Comparison of ENCODE assay signal across 17 cellular contexts in genomic region chr6:3619201-3619600, GRCh38.
DNase-seq lines count a peak whose midpoint lies in the region; TF ChIP-seq lines count a peak whose summit lies in the region.
"Had no signal": no experiment of that assay in that cellular context is flagged by ENCODE, and none has a peak within 500 bp of the region (broad histone marks: within the 10 kb centered on the region; RNA-seq: fewer than 3 reads in every experiment).

No MANE protein-coding gene starts in this region.

- H3K4me1 ChIP-seq in esophagus muscularis mucosa (no peaks in the 10 kb centered on the region), colonic mucosa (no peaks in the 10 kb centered on the region)
- H3K4me1 ChIP-seq: A549 had no signal

- DNase-seq in NCI-H1105 treated with DMSO at 0.1 percent for 48 hours (lab: John Stamatoyannopoulos, UW) = peak; percentile 2
- DNase-seq in NCI-H1105 (lab: John Stamatoyannopoulos, UW) = no peak
- DNase-seq in D341Med (ENCODE audit: low spot score) = peak; percentile 27
- peak; percentile 50 for DNase-seq in esophagus muscularis mucosa (ENCODE audit: extremely low spot score)
- peak; percentile 9 for DNase-seq in ureter (ENCODE audit: low spot score)
- DNase-seq in colonic mucosa = no peak
- no peak for DNase-seq in activated CD4-positive, CD25-positive, alpha-beta regulatory T cell treated with anti-CD3 and anti-CD28 coated beads, Interleukin-2, amount 50 U/mL, for 72 hours
- DNase-seq: CD4-positive, alpha-beta memory T cell; DMS 273 treated with DMSO at 0.1 percent for 48 hours; DMS53; DND-41; EL; H9 had no signal

- H3K36me3 ChIP-seq in esophagus muscularis mucosa = no peaks in the 10 kb centered on the region
- no peaks in the 10 kb centered on the region for H3K36me3 ChIP-seq in colonic mucosa
- H3K36me3 ChIP-seq: BLaER1 had no signal

- H3K27me3 ChIP-seq in esophagus muscularis mucosa (no peaks in the 10 kb centered on the region), colonic mucosa (no peaks in the 10 kb centered on the region)
- H3K27me3 ChIP-seq: BLaER1 had no signal

- H3K4me3 ChIP-seq in esophagus muscularis mucosa (no peak overlapping the region), colonic mucosa (no peak overlapping the region)
- H3K4me3 ChIP-seq: A549, BLaER1, GM12878 had no signal

- no peak for TF ChIP-seq POLR2A in esophagus muscularis mucosa (IDR thresholded peaks at IDR 0.05; ENCODE audit: low read depth)

- intact Hi-C loops in esophagus muscularis mucosa (cut with DNase I) = loop anchor here (10.0 kb wide), 1 partner anchor 334 kb away; no protein-coding TSS in a partner anchor
- intact Hi-C loops in colonic mucosa (cut with DNase I) = no loop called here

- WGBS in esophagus muscularis mucosa = 80% methylated on average over 7 of the region's 7 CpGs

- H3K9me3 ChIP-seq in esophagus muscularis mucosa = no peaks in the 10 kb centered on the region
- no peaks in the 10 kb centered on the region for H3K9me3 ChIP-seq in colonic mucosa
- H3K9me3 ChIP-seq: A549, BLaER1 had no signal

- TF ChIP-seq CTCF in esophagus muscularis mucosa (IDR thresholded peaks at IDR 0.05) (no peak), colonic mucosa (IDR thresholded peaks at IDR 0.05) (no peak)

- H3K27ac ChIP-seq in esophagus muscularis mucosa (replicated peaks in 1 of 4) (no peak overlapping the region), colonic mucosa (no peak overlapping the region)
- H3K27ac ChIP-seq: 22Rv1, A549, BLaER1 had no signal

- no peak overlapping the region for H3K9ac ChIP-seq in colonic mucosa (ENCODE audit: low read depth in 2 of 2, low read length in 2 of 2)
- H3K9ac ChIP-seq: BLaER1 had no signal

- no peak for TF ChIP-seq EP300 in esophagus muscularis mucosa (IDR thresholded peaks at IDR 0.05)

Comparison
In these comparisons a context has a peak if more than half of its experiments do, and no peak if none do; other contexts are left out.
1. DNase-seq: peak in NCI-H1105 treated with DMSO at 0.1 percent for 48 hours (single experiment), D341Med (single experiment), esophagus muscularis mucosa (single experiment) and ureter (single experiment); none in NCI-H1105 (single experiment), colonic mucosa (single experiment) and activated CD4-positive, CD25-positive, alpha-beta regulatory T cell treated with anti-CD3 and anti-CD28 coated beads, Interleukin-2, amount 50 U/mL, for 72 hours (single experiment).